In genomic region chr22:31079095-31079642, GRCh38 we compare ENCODE assay signal across 1 cellular context.
TF ChIP-seq lines count a peak whose summit lies in the region.

No MANE protein-coding gene starts in this region.

TF ChIP-seq in GM12878, 131 proteins besides CTCF, POLR2A, EP300 and RAD21:
- TF ChIP-seq PBX3 (IDR thresholded peaks at IDR 0.05; ENCODE audit: insufficient replicate concordance, low read depth, low read length): peak; percentile 41
- TF ChIP-seq MTA2 (IDR thresholded peaks at IDR 0.05; ENCODE audit: low read depth): no peak
- no peak for TF ChIP-seq ZBTB40 (IDR thresholded peaks at IDR 0.05; ENCODE audit: borderline replicate concordance)
- TF ChIP-seq, protein P1, sequence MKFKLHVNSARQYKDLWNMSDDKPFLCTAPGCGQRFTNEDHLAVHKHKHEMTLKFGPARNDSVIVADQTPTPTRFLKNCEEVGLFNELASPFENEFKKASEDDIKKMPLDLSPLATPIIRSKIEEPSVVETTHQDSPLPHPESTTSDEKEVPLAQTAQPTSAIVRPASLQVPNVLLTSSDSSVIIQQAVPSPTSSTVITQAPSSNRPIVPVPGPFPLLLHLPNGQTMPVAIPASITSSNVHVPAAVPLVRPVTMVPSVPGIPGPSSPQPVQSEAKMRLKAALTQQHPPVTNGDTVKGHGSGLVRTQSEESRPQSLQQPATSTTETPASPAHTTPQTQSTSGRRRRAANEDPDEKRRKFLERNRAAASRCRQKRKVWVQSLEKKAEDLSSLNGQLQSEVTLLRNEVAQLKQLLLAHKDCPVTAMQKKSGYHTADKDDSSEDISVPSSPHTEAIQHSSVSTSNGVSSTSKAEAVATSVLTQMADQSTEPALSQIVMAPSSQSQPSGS (IDR thresholded peaks at IDR 0.05; ENCODE audit: low read length): no peak
- no peak for TF ChIP-seq HCFC1 (IDR thresholded peaks at IDR 0.05; ENCODE audit: low read length)
- no peak for TF ChIP-seq TCF12 (IDR thresholded peaks at IDR 0.05; ENCODE audit: low read depth, low read length)
- no peak for TF ChIP-seq IKZF1 (conservative IDR thresholded peaks at IDR 0.05)
- TF ChIP-seq PKNOX1 (IDR thresholded peaks at IDR 0.05): peak; percentile 80
- TF ChIP-seq, protein P2, sequence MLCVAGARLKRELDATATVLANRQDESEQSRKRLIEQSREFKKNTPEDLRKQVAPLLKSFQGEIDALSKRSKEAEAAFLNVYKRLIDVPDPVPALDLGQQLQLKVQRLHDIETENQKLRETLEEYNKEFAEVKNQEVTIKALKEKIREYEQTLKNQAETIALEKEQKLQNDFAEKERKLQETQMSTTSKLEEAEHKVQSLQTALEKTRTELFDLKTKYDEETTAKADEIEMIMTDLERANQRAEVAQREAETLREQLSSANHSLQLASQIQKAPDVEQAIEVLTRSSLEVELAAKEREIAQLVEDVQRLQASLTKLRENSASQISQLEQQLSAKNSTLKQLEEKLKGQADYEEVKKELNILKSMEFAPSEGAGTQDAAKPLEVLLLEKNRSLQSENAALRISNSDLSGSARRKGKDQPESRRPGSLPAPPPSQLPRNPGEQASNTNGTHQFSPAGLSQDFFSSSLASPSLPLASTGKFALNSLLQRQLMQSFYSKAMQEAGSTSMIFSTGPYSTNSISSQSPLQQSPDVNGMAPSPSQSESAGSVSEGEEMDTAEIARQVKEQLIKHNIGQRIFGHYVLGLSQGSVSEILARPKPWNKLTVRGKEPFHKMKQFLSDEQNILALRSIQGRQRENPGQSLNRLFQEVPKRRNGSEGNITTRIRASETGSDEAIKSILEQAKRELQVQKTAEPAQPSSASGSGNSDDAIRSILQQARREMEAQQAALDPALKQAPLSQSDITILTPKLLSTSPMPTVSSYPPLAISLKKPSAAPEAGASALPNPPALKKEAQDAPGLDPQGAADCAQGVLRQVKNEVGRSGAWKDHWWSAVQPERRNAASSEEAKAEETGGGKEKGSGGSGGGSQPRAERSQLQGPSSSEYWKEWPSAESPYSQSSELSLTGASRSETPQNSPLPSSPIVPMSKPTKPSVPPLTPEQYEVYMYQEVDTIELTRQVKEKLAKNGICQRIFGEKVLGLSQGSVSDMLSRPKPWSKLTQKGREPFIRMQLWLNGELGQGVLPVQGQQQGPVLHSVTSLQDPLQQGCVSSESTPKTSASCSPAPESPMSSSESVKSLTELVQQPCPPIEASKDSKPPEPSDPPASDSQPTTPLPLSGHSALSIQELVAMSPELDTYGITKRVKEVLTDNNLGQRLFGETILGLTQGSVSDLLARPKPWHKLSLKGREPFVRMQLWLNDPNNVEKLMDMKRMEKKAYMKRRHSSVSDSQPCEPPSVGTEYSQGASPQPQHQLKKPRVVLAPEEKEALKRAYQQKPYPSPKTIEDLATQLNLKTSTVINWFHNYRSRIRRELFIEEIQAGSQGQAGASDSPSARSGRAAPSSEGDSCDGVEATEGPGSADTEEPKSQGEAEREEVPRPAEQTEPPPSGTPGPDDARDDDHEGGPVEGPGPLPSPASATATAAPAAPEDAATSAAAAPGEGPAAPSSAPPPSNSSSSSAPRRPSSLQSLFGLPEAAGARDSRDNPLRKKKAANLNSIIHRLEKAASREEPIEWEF (IDR thresholded peaks at IDR 0.05; ENCODE audit: insufficient replicate concordance, low read depth, low read length): no peak
- TF ChIP-seq DPF2 (IDR thresholded peaks at IDR 0.05): no peak
- no peak for TF ChIP-seq ZNF384 (IDR thresholded peaks at IDR 0.05; ENCODE audit: borderline replicate concordance, low read depth, low read length)
- TF ChIP-seq MEF2A (IDR thresholded peaks at IDR 0.05; ENCODE audit: insufficient read depth, low read depth, low read length): no peak
- no peak for TF ChIP-seq CREB1 (IDR thresholded peaks at IDR 0.05; ENCODE audit: low read depth)
- TF ChIP-seq KAT2A (conservative IDR thresholded peaks at IDR 0.05; ENCODE audit: control insufficient read depth, low read depth, low read length): no peak
- TF ChIP-seq NR2F1 (conservative IDR thresholded peaks at IDR 0.05): no peak
- no peak for TF ChIP-seq SREBF1 (IDR thresholded peaks at IDR 0.05; ENCODE audit: low read length)
